8 cellular contexts compared by ENCODE assay signal in the genomic region with DNA sequence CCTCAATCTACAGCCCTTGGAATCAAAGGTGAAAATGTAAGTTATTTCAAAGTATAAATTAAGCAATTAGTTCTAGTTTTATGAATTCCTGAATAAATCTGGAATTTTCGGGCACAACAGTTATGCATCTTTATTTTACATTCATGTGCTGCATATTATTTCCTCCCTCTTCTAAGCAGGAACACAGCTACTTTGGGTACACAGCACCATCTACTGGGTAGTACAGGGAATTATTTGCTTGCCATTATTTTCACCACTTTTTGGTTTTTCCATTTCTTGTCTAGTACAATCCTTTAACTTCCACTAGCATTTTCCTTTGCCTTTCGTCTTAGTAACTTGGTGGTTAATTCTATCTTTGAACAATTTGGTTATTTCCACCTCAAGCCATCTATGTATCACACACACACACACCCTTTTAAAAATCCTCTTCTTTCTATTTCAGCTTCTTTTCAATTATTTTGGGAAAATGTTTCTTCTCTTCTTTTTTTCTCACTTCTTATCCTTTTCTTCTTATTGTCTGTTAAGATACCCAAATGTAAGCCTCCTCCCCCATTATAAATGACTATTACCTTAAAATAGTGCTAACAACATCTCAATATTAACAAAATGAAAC.
A peak's percentile ranks its signal among the peaks of the same experiment; 100 is the strongest.
DNase-seq lines count a peak whose midpoint lies in the region; ATAC-seq and TF ChIP-seq lines count a peak whose summit lies in the region.

No MANE protein-coding gene starts in this region.

- H3K4me1 Mint-ChIP-seq in type B pancreatic cell (ENCODE audit: unreplicated experiment), result no peaks in the 10 kb centered on the region

- H3K27ac Mint-ChIP-seq in type B pancreatic cell, result no peak overlapping the region

- H3K9me3 ChIP-seq in OCI-LY7 (ENCODE audit: low read length) (peaks cover 10% of the 10 kb centered on the region; the same call in 1 of the 2 replicates), gastrocnemius medialis (peaks cover 0 to 3% (median 0%) of the 10 kb centered on the region in 3 donors)

- H3K27me3 Mint-ChIP-seq in type B pancreatic cell, result peaks cover 33% of the 10 kb centered on the region

- intact Hi-C loops in OCI-LY7 (cut with micrococcal nuclease; ENCODE audit: unreplicated experiment) (no loop called here), gastrocnemius medialis (cut with DNase I; ENCODE audit: low total_unique reads) (no loop called here)

- in situ Hi-C loops in gastrocnemius medialis (cut with MboI; ENCODE audit: low sequenced_read_pairs in 4 of 4), result loop anchor here in 3 of 4 donors (10.0 to 25.0 kb wide), 3 partner anchors 408 to 759 kb away; no protein-coding TSS in a partner anchor

- H2AFZ ChIP-seq in OCI-LY7 (ENCODE audit: low read length), result no peak overlapping the region

- TF ChIP-seq POLR2A in gastrocnemius medialis (IDR thresholded peaks at IDR 0.05), result no peak

- no peaks in the 10 kb centered on the region for H3K36me3 Mint-ChIP-seq in type B pancreatic cell

- no TSS peak for BruUV-seq in OCI-LY7 (replicated peaks; lab: Mats Ljungman, UMichigan)

- ATAC-seq in HG03342 (IDR thresholded peaks at IDR 0.05; ENCODE audit: unreplicated experiment), result peak; percentile 64
- peak; percentile 49 for ATAC-seq in esophagus mucosa
- ATAC-seq in gastrocnemius medialis, result no peak
- no peak for ATAC-seq in GM19467 (IDR thresholded peaks at IDR 0.05; ENCODE audit: unreplicated experiment)

- no peaks in the 10 kb centered on the region for H4K20me1 ChIP-seq in OCI-LY7 (ENCODE audit: insufficient read depth, low read length)

- H3K4me2 ChIP-seq in OCI-LY7 (ENCODE audit: low read length), result no peak overlapping the region

- H3K27ac ChIP-seq in OCI-LY7 (ENCODE audit: low read depth, low read length, poor library complexity, severe bottlenecking) (no peak overlapping the region), gastrocnemius medialis (no peak overlapping the region)

- H3K36me3 ChIP-seq in OCI-LY7 (ENCODE audit: insufficient read depth, low read length) (no peaks in the 10 kb centered on the region), gastrocnemius medialis (no peaks in the 10 kb centered on the region)

- no peaks in the 10 kb centered on the region for H3K9me2 ChIP-seq in OCI-LY7 (ENCODE audit: insufficient read depth, low read length)

- H3K4me3 Mint-ChIP-seq in type B pancreatic cell, result no peak overlapping the region

- peak; percentile 5 for DNase-seq in DMS114 treated with DMSO at 0.1 percent for 48 hours (lab: John Stamatoyannopoulos, UW; ENCODE audit: unreplicated experiment)
- DNase-seq in OCI-LY7 (ENCODE audit: low spot score), result peak; percentile 43
- DNase-seq in type B pancreatic cell (ENCODE audit: extremely low spot score, unreplicated experiment), result no peak
- no peak for DNase-seq in activated naive CD4-positive, alpha-beta T cell treated with anti-CD3 and anti-CD28 coated beads, Interleukin-2, amount 50 U/mL, for 16 hours
- no peak for DNase-seq in gastrocnemius medialis

- H3K79me2 ChIP-seq in OCI-LY7 (ENCODE audit: insufficient read depth, low read depth, low read length), result no peaks in the 10 kb centered on the region

- H3K27me3 ChIP-seq in gastrocnemius medialis, result no peaks in the 10 kb centered on the region

- H3K4me1 ChIP-seq in OCI-LY7 (ENCODE audit: insufficient read depth, low read length, poor library complexity, severe bottlenecking), result no peaks in the 10 kb centered on the region
- H3K4me1 ChIP-seq in gastrocnemius medialis, result no peaks in the 10 kb centered on the region

- CTCF ChIA-PET in OCI-LY7 (lab: Charles Lee; ENCODE audit: unreplicated experiment), result no interaction called here

- POLR2A ChIA-PET in OCI-LY7 (lab: Charles Lee), result interaction anchor here (0.7 to 0.8 kb wide), 2 partner anchors 11 to 121 kb away, joined by 3 read pairs; no protein-coding TSS in a partner anchor

- peak; percentile 88 for TF ChIP-seq CTCF in OCI-LY7 (conservative IDR thresholded peaks at IDR 0.05; ENCODE audit: low read length)
- TF ChIP-seq CTCF in type B pancreatic cell (conservative IDR thresholded peaks at IDR 0.05), result peak; percentile 86
- TF ChIP-seq CTCF in gastrocnemius medialis (IDR thresholded peaks at IDR 0.05 in 4 of 5, conservative IDR thresholded peaks at IDR 0.05 in 1 of 5), result no peak

- peaks cover 6% of the 10 kb centered on the region for H3K9me3 Mint-ChIP-seq in type B pancreatic cell

- H3K4me3 ChIP-seq in OCI-LY7 (ENCODE audit: low read depth, low read length, poor library complexity, severe bottlenecking) (no peak overlapping the region), gastrocnemius medialis (no peak overlapping the region)

Comparison
In these comparisons a context has a peak if more than half of its experiments do, and no peak if none do; other contexts are left out.
1. DNase-seq: peak in DMS114 treated with DMSO at 0.1 percent for 48 hours (single experiment) and OCI-LY7 (single experiment); none in type B pancreatic cell (single experiment), activated naive CD4-positive, alpha-beta T cell treated with anti-CD3 and anti-CD28 coated beads, Interleukin-2, amount 50 U/mL, for 16 hours (single experiment) and gastrocnemius medialis (0 of 2).
2. ATAC-seq: peak in HG03342 (single experiment) and esophagus mucosa (single experiment); none in gastrocnemius medialis (0 of 2) and GM19467 (single experiment).
3. CTCF ChIP-seq: peak in OCI-LY7 (single experiment) and type B pancreatic cell (single experiment); none in gastrocnemius medialis (0 of 5).